14 cellular contexts compared by ENCODE assay signal in genomic region chr20:23620670-23621386, GRCh38. TPM values are rescaled to one million over a fixed set of nuclear protein-coding genes. Genes with fewer than 3 reads are reported as not detected.
DNase-seq lines count a peak whose midpoint lies in the region; FAIRE-seq and TF ChIP-seq lines count a peak whose summit lies in the region.
"Not testable (repeated sequence)": the region's sequence is repeated elsewhere in the genome, so short reads cannot be mapped to it uniquely, and the experiment has no call there.
"Had no signal": no experiment of that assay in that cellular context is flagged by ENCODE, and none has a peak within 500 bp of the region (broad histone marks: within the 10 kb centered on the region; RNA-seq: fewer than 3 reads in every experiment).

No MANE protein-coding gene starts in this region.

- not testable (repeated sequence) for H3K14ac ChIP-seq in H1 (ENCODE audit: insufficient read length)

- TF ChIP-seq EP300 in H1 (IDR thresholded peaks at IDR 0.05; ENCODE audit: borderline replicate concordance in 1 of 2, low read depth in 2 of 2, low read length in 2 of 2); stomach (IDR thresholded peaks at IDR 0.05): not testable (repeated sequence)

- not testable (repeated sequence) for H2BK20ac ChIP-seq in H1 (ENCODE audit: low read length)

- H3K9me3 ChIP-seq in H1 (ENCODE audit: insufficient read depth in 2 of 2, low read depth in 1 of 2, low read length in 1 of 2); stomach: not testable (repeated sequence)

- not testable (repeated sequence) for H3K4me3 ChIP-seq in coronary artery; H1 (ENCODE audit: extremely low read depth in 1 of 4, insufficient read depth in 2 of 4, low read depth in 3 of 4, low read length in 4 of 4); stomach

- POLR2A ChIA-PET in RWPE1 (lab: Yijun Ruan, JAX; ENCODE audit: low non-redundant PET); H1 (lab: Charles Lee; ENCODE audit: partially characterized antibody): not testable (repeated sequence)

- not testable (repeated sequence) for FAIRE-seq in H1 (lab: Jason Lieb, UNC)

- not testable (repeated sequence) for H3K4ac ChIP-seq in H1 (replicated peaks; ENCODE audit: insufficient read length, low read depth, low read length)

- H3K9ac ChIP-seq in H1 (replicated peaks in 1 of 4; ENCODE audit: extremely low read depth in 1 of 4, low read depth in 3 of 4, low read length in 3 of 4), result not testable (repeated sequence)

- not testable (repeated sequence) for DNase-seq in RWPE1 (ENCODE audit: low spot score)
- DNase-seq in coronary artery (ENCODE audit: low spot score), result peak; percentile 53
- peak in 1 of 2 experiments; percentile 41 for DNase-seq in H1 (ENCODE audit: low read depth in 1 of 2, low spot score in 2 of 2)
- DNase-seq in islet precursor cell, result peak; percentile 9
- peak; percentile 82 for DNase-seq in mucosa of gallbladder (ENCODE audit: low spot score)
- DNase-seq in stomach, result peak; percentile 65

- not testable (repeated sequence) for TF ChIP-seq POLR2A in H1 (IDR thresholded peaks at IDR 0.05; ENCODE audit: control extremely low read depth in 1 of 2, low read depth in 2 of 2, low read length in 2 of 2); stomach (IDR thresholded peaks at IDR 0.05)

- not testable (repeated sequence) for H2BK12ac ChIP-seq in H1 (ENCODE audit: low read depth, low read length)

- not testable (repeated sequence) for H2BK120ac ChIP-seq in H1 (replicated peaks; ENCODE audit: low read depth, low read length)

- H2AFZ ChIP-seq in H1 (ENCODE audit: low read length), result peak overlapping the region; percentile 95

- 74% methylated on average over 11 of the region's 11 CpGs; no CpG with 5 or more reads in 1 of the 2 experiments for WGBS in H1 (ENCODE audit: extremely low coverage in 1 of 2, insufficient coverage in 1 of 2, insufficient read length in 1 of 2, insufficient replicate concordance in 2 of 2, low coverage in 1 of 2, low lambda C conversion rate in 2 of 2, missing lambda C conversion rate in 1 of 2), 2 experiments
- 22 to 54% (median 42%) methylated on average over 11 of the region's 11 CpGs for WGBS in stomach, 5 donors

- not testable (repeated sequence) for H3K18ac ChIP-seq in H1 (ENCODE audit: extremely low read depth, low read length)

- not testable (repeated sequence) for H2BK15ac ChIP-seq in H1 (ENCODE audit: low read length)

- not testable (repeated sequence) for H2BK5ac ChIP-seq in H1 (ENCODE audit: low read depth, low read length)

- H2AK5ac ChIP-seq in H1 (ENCODE audit: low read depth, low read length), result not testable (repeated sequence)

- H4K5ac ChIP-seq in H1 (ENCODE audit: insufficient read length, low read depth, low read length), result not testable (repeated sequence)

- H4K91ac ChIP-seq in H1 (replicated peaks; ENCODE audit: insufficient read length, low read length), result not testable (repeated sequence)

- CTCF ChIA-PET in RWPE1 (lab: Yijun Ruan, JAX), result interaction anchor here (0.6 kb wide), 1 partner anchor 11 kb away, joined by 3 read pairs; no protein-coding TSS in a partner anchor
- CTCF ChIA-PET in H1 (lab: Charles Lee; ENCODE audit: partially characterized antibody), result interaction anchor here (1.3 to 2.1 kb wide), 6 partner anchors 11 to 221 kb away, joined by 3 to 7 read pairs (median 4); no protein-coding TSS in a partner anchor

- not testable (repeated sequence) for H3K4me1 ChIP-seq in H1 (replicated peaks in 1 of 4; ENCODE audit: control insufficient read depth in 3 of 4, insufficient read depth in 4 of 4, low read length in 3 of 4)
- H3K4me1 ChIP-seq in stomach, result peaks cover 0 to 36% (median 18%) of the 10 kb centered on the region in 4 donors

- H3K36me3 ChIP-seq in H1 (ENCODE audit: control insufficient read depth in 2 of 4, insufficient read depth in 4 of 4, low read length in 3 of 4); stomach: not testable (repeated sequence)

- H3K27me3 ChIP-seq in H1 (replicated peaks in 1 of 4; ENCODE audit: control insufficient read depth in 3 of 4, extremely low read depth in 1 of 4, insufficient read depth in 3 of 4, low read length in 3 of 4); stomach: not testable (repeated sequence)

- not testable (repeated sequence) for H3K23ac ChIP-seq in H1 (ENCODE audit: insufficient read length)

- H3K23me2 ChIP-seq in H1 (ENCODE audit: low read depth, low read length), result not testable (repeated sequence)

- not testable (repeated sequence) for TF ChIP-seq RAD21 in H1 (IDR thresholded peaks at IDR 0.05 in 1 of 2, conservative IDR thresholded peaks at IDR 0.05 in 1 of 2; ENCODE audit: low read depth in 2 of 2, low read length in 2 of 2)

- intact Hi-C loops in stomach (cut with DNase I; ENCODE audit: low total_unique reads), result not testable (repeated sequence)

- not testable (repeated sequence) for TF ChIP-seq CTCF in RWPE1 (conservative IDR thresholded peaks at IDR 0.05; ENCODE audit: low read depth); coronary artery (IDR thresholded peaks at IDR 0.05); H1 (IDR thresholded peaks at IDR 0.05; ENCODE audit: control extremely low read depth in 1 of 3, insufficient read depth in 1 of 3, low read depth in 1 of 3, low read length in 3 of 3); stomach (IDR thresholded peaks at IDR 0.05)

- H4K8ac ChIP-seq in H1 (ENCODE audit: extremely low read depth, insufficient read depth, low read length), result not testable (repeated sequence)

- H3K4me2 ChIP-seq in H1 (ENCODE audit: insufficient read depth in 1 of 2, low read depth in 2 of 2, low read length in 2 of 2), result not testable (repeated sequence)

- not testable (repeated sequence) for H3K79me2 ChIP-seq in H1 (ENCODE audit: control insufficient read depth in 1 of 2, insufficient read depth in 2 of 2, low read length in 2 of 2)

- not testable (repeated sequence) for H3K56ac ChIP-seq in H1 (replicated peaks; ENCODE audit: insufficient read length, low read depth, low read length)

- peak overlapping the region; percentile 17 for H3K27ac ChIP-seq in RWPE1
- H3K27ac ChIP-seq in coronary artery; H1 (ENCODE audit: low read depth, low read length): not testable (repeated sequence)
- peak overlapping the region in 2 of 5 donors; percentile 30 to 39 for H3K27ac ChIP-seq in stomach

- not testable (repeated sequence) for H4K20me1 ChIP-seq in H1 (replicated peaks in 1 of 2; ENCODE audit: control insufficient read depth in 1 of 2, insufficient read depth in 2 of 2, low read length in 2 of 2)

- not testable (repeated sequence) for H3K79me1 ChIP-seq in H1 (ENCODE audit: low read depth, low read length)

RNA-seq across cellular contexts. Expression of gene CST9, which starts 15.1 kb away (rescaled TPM):
- total RNA-seq in H1 (2021; fragmentation: NEBNext Ultra II Directional; extraction: Animal tissue kit (Norgen Biotek cat#: 25700)), result 0.19 TPM in 1 of 2 replicates, not detected in the other
- polyA plus RNA-seq in H1 (2011; rRNA removed) (0.05 and 0.08 TPM in 2 replicates), stomach (not detected)
- polyA plus RNA-seq in H1 (2011; cell fraction: cytosol; rRNA removed), result 0.09 TPM
- 0.13 TPM for polyA plus RNA-seq in H1 (2011; cell fraction: nucleus; rRNA removed)
- not detected in 4 replicates for polyA plus RNA-seq in H1 (2012, experiment 1 of 2)
- polyA plus RNA-seq in H1 (2012, experiment 2 of 2), result not detected
- polyA plus RNA-seq in H1 (2013, experiment 1 of 2), result not detected
- not detected for polyA plus RNA-seq in H1 (2013, experiment 2 of 2)
- 0.09 TPM in 1 of 2 replicates, not detected in the other for polyA minus RNA-seq in H1 (2011; rRNA and poly(A)+ RNA removed)
- not detected for polyA minus RNA-seq in H1 (2011; cell fraction: cytosol; rRNA and poly(A)+ RNA removed)
- not detected for polyA minus RNA-seq in H1 (2011; cell fraction: nucleus; rRNA and poly(A)+ RNA removed)
- total RNA-seq in mucosa of gallbladder (not detected), stomach (not detected)
- total RNA-seq: A172; A673; Calu3; CD4-positive, alpha-beta memory T cell; Daoy; G401; H7 had no signal
- polyA plus RNA-seq: BJ; CD4-positive, alpha-beta memory T cell had no signal

RNA-seq across cellular contexts. Expression of gene CST3, which starts 16.9 kb away (rescaled TPM):
- 53.2 and 58.1 TPM in 2 replicates for total RNA-seq in H1 (2021; fragmentation: NEBNext Ultra II Directional; extraction: Animal tissue kit (Norgen Biotek cat#: 25700))
- 184 and 185 TPM in 2 replicates for polyA plus RNA-seq in H1 (2011; rRNA removed)
- polyA plus RNA-seq in H1 (2011; cell fraction: cytosol; rRNA removed), result 84.3 TPM
- 66.5 TPM for polyA plus RNA-seq in H1 (2011; cell fraction: nucleus; rRNA removed)
- 61.6 to 108 TPM (median 99.6 TPM) in 4 replicates for polyA plus RNA-seq in H1 (2012, experiment 1 of 2)
- 128 TPM for polyA plus RNA-seq in H1 (2012, experiment 2 of 2)
- 68.4 TPM for polyA plus RNA-seq in H1 (2013, experiment 1 of 2)
- polyA plus RNA-seq in H1 (2013, experiment 2 of 2), result 77.9 TPM
- 35.0 and 38.7 TPM in 2 replicates for polyA minus RNA-seq in H1 (2011; rRNA and poly(A)+ RNA removed)
- polyA minus RNA-seq in H1 (2011; cell fraction: cytosol; rRNA and poly(A)+ RNA removed), result 54.3 TPM
- 21.1 TPM for polyA minus RNA-seq in H1 (2011; cell fraction: nucleus; rRNA and poly(A)+ RNA removed)
- 2,306 TPM for total RNA-seq in mucosa of gallbladder
- 1,000 to 10,000 TPM in 1 of 5 donors, 100 to 1,000 TPM in 4; 231 to 2,024 (median 730) TPM for total RNA-seq in stomach
- 100 to 1,000 TPM; 355 to 952 (median 410) TPM for polyA plus RNA-seq in stomach

RNA-seq across cellular contexts. Expression of gene CST9L, which starts 52.5 kb away (rescaled TPM):
- not detected in 2 replicates for total RNA-seq in H1 (2021; fragmentation: NEBNext Ultra II Directional; extraction: Animal tissue kit (Norgen Biotek cat#: 25700))
- polyA plus RNA-seq in H1 (2011; rRNA removed) (not detected in 2 replicates), stomach (not detected)
- polyA plus RNA-seq in H1 (2011; cell fraction: cytosol; rRNA removed), result not detected
- not detected for polyA plus RNA-seq in H1 (2011; cell fraction: nucleus; rRNA removed)
- polyA plus RNA-seq in H1 (2012, experiment 1 of 2), result not detected in 4 replicates
- polyA plus RNA-seq in H1 (2012, experiment 2 of 2), result not detected
- polyA plus RNA-seq in H1 (2013, experiment 1 of 2), result not detected
- not detected for polyA plus RNA-seq in H1 (2013, experiment 2 of 2)
- not detected in 2 replicates for polyA minus RNA-seq in H1 (2011; rRNA and poly(A)+ RNA removed)
- polyA minus RNA-seq in H1 (2011; cell fraction: cytosol; rRNA and poly(A)+ RNA removed), result not detected
- polyA minus RNA-seq in H1 (2011; cell fraction: nucleus; rRNA and poly(A)+ RNA removed), result not detected
- total RNA-seq in mucosa of gallbladder (not detected), stomach (not detected)
- total RNA-seq: A172; A673; Calu3; CD4-positive, alpha-beta memory T cell; Daoy; G401; H7 had no signal
- polyA plus RNA-seq: BJ; CD4-positive, alpha-beta memory T cell had no signal
